8 cellular contexts compared by ENCODE assay signal in the genomic region with DNA sequence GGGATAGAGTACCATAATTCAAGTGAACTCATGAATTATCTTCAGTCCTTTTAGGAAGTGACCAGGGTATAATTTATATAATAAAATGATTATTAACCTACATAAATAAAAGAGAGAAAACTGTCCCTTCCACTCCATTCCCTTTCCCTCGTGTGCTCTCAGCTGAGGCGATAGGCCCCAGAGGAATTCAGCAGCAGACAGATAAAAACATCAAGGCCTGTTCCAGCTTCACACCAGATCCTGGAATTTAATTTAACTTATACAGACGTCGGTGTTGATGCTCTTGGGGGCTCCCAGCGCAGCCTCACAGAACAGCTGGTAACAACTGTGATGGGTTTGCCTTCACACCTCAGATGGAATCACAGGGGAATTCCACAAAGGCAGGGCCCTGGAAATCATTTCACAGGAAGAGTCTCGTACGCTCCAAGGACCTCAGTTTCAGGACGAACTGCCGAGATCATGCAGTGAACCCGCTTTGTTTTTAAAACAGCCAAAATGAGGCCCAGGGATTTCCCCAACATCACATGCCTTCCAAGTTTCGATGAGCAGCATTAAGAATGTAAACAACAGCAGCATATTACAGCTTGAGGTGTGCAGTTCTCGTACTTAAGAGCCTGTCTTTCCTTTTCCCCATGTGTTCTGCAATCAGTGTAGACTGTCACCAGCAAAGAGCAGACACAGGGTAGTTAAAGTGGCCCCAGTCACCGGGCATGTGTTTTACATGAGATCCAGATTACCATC.
DNase-seq lines count a peak whose midpoint lies in the region; ATAC-seq and TF ChIP-seq lines count a peak whose summit lies in the region.

No MANE protein-coding gene starts in this region.

- no peak overlapping the region for H2AFZ ChIP-seq in OCI-LY7 (ENCODE audit: low read length)

- no peaks in the 10 kb centered on the region for H3K4me1 ChIP-seq in OCI-LY7 (ENCODE audit: insufficient read depth, low read length, poor library complexity, severe bottlenecking)

- no peaks in the 10 kb centered on the region for H3K9me2 ChIP-seq in OCI-LY7 (ENCODE audit: insufficient read depth, low read length)

- no peak overlapping the region for H3K27ac ChIP-seq in OCI-LY7 (ENCODE audit: low read depth, low read length, poor library complexity, severe bottlenecking)

- peak; percentile 54 for DNase-seq in NAMALWA (ENCODE audit: low spot score)
- peak; percentile 61 for DNase-seq in iris pigment epithelial cell (ENCODE audit: low read depth)
- no peak for DNase-seq in OCI-LY7 (ENCODE audit: low spot score)
- no peak for DNase-seq in SIG-M5 treated with dmso at 0.1 percent for 504 hours (lab: John Stamatoyannopoulos, UW; ENCODE audit: unreplicated experiment)
- DNase-seq in NCI-H1417 (lab: John Stamatoyannopoulos, UW), result no peak
- no peak for DNase-seq in NCI-H2081 (lab: John Stamatoyannopoulos, UW)

- ATAC-seq in GM18499 (IDR thresholded peaks at IDR 0.05; ENCODE audit: insufficient read depth, unreplicated experiment) (peak; percentile 92), GM21717 (IDR thresholded peaks at IDR 0.05; ENCODE audit: unreplicated experiment) (peak; percentile 90)

- no peaks in the 10 kb centered on the region for H3K36me3 ChIP-seq in OCI-LY7 (ENCODE audit: insufficient read depth, low read length)

- no TSS peak for BruUV-seq in OCI-LY7 (replicated peaks; lab: Mats Ljungman, UMichigan)

- CTCF ChIA-PET in OCI-LY7 (lab: Charles Lee; ENCODE audit: unreplicated experiment), result no interaction called here

- H4K20me1 ChIP-seq in OCI-LY7 (ENCODE audit: insufficient read depth, low read length), result no peaks in the 10 kb centered on the region

- POLR2A ChIA-PET in OCI-LY7 (lab: Charles Lee), result no interaction called here

- H3K79me2 ChIP-seq in OCI-LY7 (ENCODE audit: insufficient read depth, low read depth, low read length), result no peaks in the 10 kb centered on the region

- H3K9me3 ChIP-seq in OCI-LY7 (ENCODE audit: low read length), result no peaks in the 10 kb centered on the region

- no peak for TF ChIP-seq CTCF in OCI-LY7 (conservative IDR thresholded peaks at IDR 0.05; ENCODE audit: low read length)

- H3K4me3 ChIP-seq in OCI-LY7 (ENCODE audit: low read depth, low read length, poor library complexity, severe bottlenecking), result no peak overlapping the region

- no peak overlapping the region for H3K4me2 ChIP-seq in OCI-LY7 (ENCODE audit: low read length)

- intact Hi-C loops in OCI-LY7 (cut with micrococcal nuclease; ENCODE audit: unreplicated experiment), result no loop called here

Comparison
In these comparisons a context has a peak if more than half of its experiments do, and no peak if none do; other contexts are left out.
1. DNase-seq: peak in NAMALWA (single experiment) and iris pigment epithelial cell (single experiment); none in OCI-LY7 (single experiment), SIG-M5 treated with dmso at 0.1 percent for 504 hours (single experiment), NCI-H1417 (0 of 3) and NCI-H2081 (0 of 2).